8 cellular contexts compared by ENCODE assay signal in the genomic region with DNA sequence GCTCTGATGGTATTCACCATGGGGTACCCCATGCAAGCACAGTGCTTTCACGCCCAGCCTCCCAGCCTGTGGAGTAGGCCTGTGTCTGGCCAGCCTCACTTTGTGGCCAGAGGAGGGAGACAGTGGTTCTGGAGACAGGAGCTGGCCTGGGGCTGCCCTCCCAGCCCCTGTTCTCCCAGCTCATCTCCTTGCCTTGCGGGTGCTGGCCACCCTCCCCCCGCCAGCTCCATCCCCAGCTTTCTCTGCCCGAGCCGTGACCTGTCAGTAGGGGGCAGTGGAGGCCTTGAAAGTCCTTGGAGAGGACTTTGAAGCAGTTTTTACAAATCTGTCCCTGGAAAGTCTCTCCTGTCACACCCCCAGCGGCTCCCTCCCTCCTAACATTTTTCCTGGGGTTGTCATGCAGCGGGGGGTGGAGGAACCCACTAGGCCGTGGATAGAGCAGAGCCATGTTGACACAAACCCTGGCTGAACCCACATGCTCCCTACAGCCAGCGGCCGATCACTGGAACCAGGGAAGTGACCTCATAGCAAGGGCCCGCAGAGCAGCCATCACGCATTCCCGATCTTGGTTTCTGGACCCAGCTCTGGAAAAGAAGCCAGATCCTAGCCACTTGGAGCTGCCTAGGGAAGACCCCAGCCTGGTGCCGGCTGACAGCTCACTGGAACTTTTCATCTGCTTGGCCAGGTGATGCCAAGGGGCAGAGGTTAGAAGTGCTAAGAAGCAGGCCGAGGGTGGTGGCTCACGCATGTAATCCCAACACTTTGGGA.
A peak's percentile ranks its signal among the peaks of the same experiment; 100 is the strongest.
DNase-seq lines count a peak whose midpoint lies in the region; TF ChIP-seq lines count a peak whose summit lies in the region.

No MANE protein-coding gene starts in this region.

- intact Hi-C loops in lower leg skin (cut with DNase I; ENCODE audit: low total_unique reads) = loop anchor here (10.0 kb wide), 1 partner anchor 55 kb away; no protein-coding TSS in a partner anchor

- peak; percentile 47 to 48 for DNase-seq in NCI-H2081 (lab: John Stamatoyannopoulos, UW)
- DNase-seq in NCI-H2081 treated with DMSO at 0.1 percent for 48 hours (lab: John Stamatoyannopoulos, UW) = no peak
- DNase-seq in NCI-H146 (lab: John Stamatoyannopoulos, UW) = peak; percentile 37
- peak; percentile 66 to 84 for DNase-seq in activated CD4-positive, alpha-beta T cell treated with anti-CD3 and anti-CD28 coated beads, Interleukin-2, amount 50 U/mL, for 24 hours (ENCODE audit: low read depth in 1 of 2, low spot score in 1 of 2)
- peak; percentile 86 for DNase-seq in dermis blood vessel endothelial cell
- peak; percentile 87 to 97 for DNase-seq in lower leg skin (ENCODE audit: low spot score in 2 of 2)
- peak; percentile 61 to 82 (median 72) for DNase-seq in stimulated activated CD4-positive, alpha-beta T cell treated with anti-CD3 and anti-CD28 coated beads, TNF-alpha, amount 100 ng/mL, for 1 hour (ENCODE audit: low read depth in 3 of 3, low spot score in 1 of 3)
- no peak for DNase-seq in middle frontal gyrus (ENCODE audit: extremely low spot score, low spot score)

- H3K4me3 ChIP-seq in lower leg skin (ENCODE audit: low read depth, poor library complexity, severe bottlenecking) = no peak overlapping the region

- WGBS in lower leg skin, 2 donors = 38% methylated on average over 16 of the region's 16 CpGs

- TF ChIP-seq POLR2A in lower leg skin (IDR thresholded peaks at IDR 0.05) = no peak

- peak in 1 of 3 donors; percentile 52 for TF ChIP-seq CTCF in lower leg skin (IDR thresholded peaks at IDR 0.05)

Comparison
In these comparisons a context has a peak if more than half of its experiments do, and no peak if none do; other contexts are left out.
1. DNase-seq: peak in NCI-H2081 (2 of 2), NCI-H146 (single experiment), activated CD4-positive, alpha-beta T cell treated with anti-CD3 and anti-CD28 coated beads, Interleukin-2, amount 50 U/mL, for 24 hours (2 of 2), dermis blood vessel endothelial cell (single experiment), lower leg skin (2 of 2) and stimulated activated CD4-positive, alpha-beta T cell treated with anti-CD3 and anti-CD28 coated beads, TNF-alpha, amount 100 ng/mL, for 1 hour (3 of 3); none in NCI-H2081 treated with DMSO at 0.1 percent for 48 hours (single experiment) and middle frontal gyrus (single experiment).